In genomic region chr22:46076651-46077339, GRCh38 we compare ENCODE assay signal across 10 cellular contexts.
DNase-seq lines count a peak whose midpoint lies in the region; ATAC-seq and TF ChIP-seq lines count a peak whose summit lies in the region.
"Had no signal": no experiment of that assay in that cellular context is flagged by ENCODE, and none has a peak within 500 bp of the region (broad histone marks: within the 10 kb centered on the region; RNA-seq: fewer than 3 reads in every experiment).

No MANE protein-coding gene starts in this region.

- H3K27me3 Mint-ChIP-seq in stimulated activated naive B cell treated with anti-CD40 and anti-IgM and Interleukin-4, amounts not matched to agents 10 μg/mL and 1 μg/mL and 100 μg/mL, for 72 hours: no peaks in the 10 kb centered on the region

- H3K27ac ChIP-seq in SK-N-SH (ENCODE audit: low read depth in 2 of 2, low read length in 1 of 2) (peak overlapping the region; percentile 96 to 100), colonic mucosa (peak overlapping the region; percentile 99), liver (ENCODE audit: low read depth in 1 of 2, low read length in 2 of 2) (peak overlapping the region; percentile 64 to 68), upper lobe of right lung (peak overlapping the region; percentile 98)

- no peak overlapping the region for H2AFZ ChIP-seq in SK-N-SH (ENCODE audit: low read depth)

- H3K4me3 ChIP-seq in SK-N-SH (ENCODE audit: low read depth in 2 of 2, low read length in 1 of 2) (peak overlapping the region; percentile 90 to 92), colonic mucosa (peak overlapping the region; percentile 8), liver (ENCODE audit: low read depth in 1 of 3, low read length in 3 of 3) (no peak overlapping the region), upper lobe of right lung (peak overlapping the region; percentile 89)

- H3K36me3 Mint-ChIP-seq in stimulated activated naive B cell treated with anti-CD40 and anti-IgM and Interleukin-4, amounts not matched to agents 10 μg/mL and 1 μg/mL and 100 μg/mL, for 72 hours: peaks cover 8 to 19% of the 10 kb centered on the region in 2 donors

- DNase-seq in SK-N-SH (no peak), colonic mucosa (no peak), upper lobe of right lung (peak; percentile 72), NCI-H2227 treated with DMSO at 0.1 percent for 48 hours (lab: John Stamatoyannopoulos, UW) (no peak), putamen (ENCODE audit: low spot score) (no peak)
- no peak for DNase-seq in stimulated activated naive B cell treated with anti-CD40 and anti-IgM and Interleukin-4, amounts not matched to agents 10 μg/mL and 1 μg/mL and 100 μg/mL, for 72 hours
- DNase-seq: mesendoderm, NCI-H1417 treated with DMSO at 0.1 percent for 48 hours had no signal

- no peak overlapping the region for H3K4me3 Mint-ChIP-seq in stimulated activated naive B cell treated with anti-CD40 and anti-IgM and Interleukin-4, amounts not matched to agents 10 μg/mL and 1 μg/mL and 100 μg/mL, for 72 hours

- H3K27ac Mint-ChIP-seq in stimulated activated naive B cell treated with anti-CD40 and anti-IgM and Interleukin-4, amounts not matched to agents 10 μg/mL and 1 μg/mL and 100 μg/mL, for 72 hours: no peak overlapping the region

- CTCF ChIA-PET in SK-N-SH (lab: Yijun Ruan, JAX): interaction anchor here (0.8 to 10.7 kb wide), 10 partner anchors 11 to 82 kb away, joined by 3 to 73 read pairs (median 6); no protein-coding TSS in a partner anchor

- intact Hi-C loops in colonic mucosa (cut with DNase I): no loop called here
- intact Hi-C loops in upper lobe of right lung (cut with DNase I): loop anchor here (5.0 to 10.0 kb wide), 2 partner anchors 36 to 72 kb away; no protein-coding TSS in a partner anchor

- under 1% methylated on average over 14 of the region's 23 CpGs for WGBS in SK-N-SH (ENCODE audit: low lambda C conversion rate)
- WGBS in liver: 41% methylated on average over 23 of the region's 23 CpGs

- TF ChIP-seq CTCF in SK-N-SH (IDR thresholded peaks at IDR 0.05): no peak
- no peak for TF ChIP-seq CTCF in colonic mucosa (IDR thresholded peaks at IDR 0.05)
- TF ChIP-seq CTCF in liver (IDR thresholded peaks at IDR 0.05; ENCODE audit: low read depth, low read length, missing input control): no peak
- no peak for TF ChIP-seq CTCF in upper lobe of right lung (IDR thresholded peaks at IDR 0.05)

- peaks cover 99% of the 10 kb centered on the region for H3K79me2 ChIP-seq in SK-N-SH (ENCODE audit: insufficient read depth)

- H3K36me3 ChIP-seq in SK-N-SH (replicated peaks in 1 of 2; ENCODE audit: control insufficient read depth in 1 of 2, insufficient read depth in 2 of 2, low read length in 1 of 2): peaks cover 58 to 71% of the 10 kb centered on the region in 2 experiments
- no peaks in the 10 kb centered on the region for H3K36me3 ChIP-seq in colonic mucosa
- no peaks in the 10 kb centered on the region for H3K36me3 ChIP-seq in liver (ENCODE audit: control insufficient read depth in 4 of 4, insufficient read depth in 3 of 4, low read depth in 1 of 4, low read length in 3 of 4)
- peaks cover 35% of the 10 kb centered on the region for H3K36me3 ChIP-seq in upper lobe of right lung

- peaks cover 88% of the 10 kb centered on the region for H4K20me1 ChIP-seq in SK-N-SH (ENCODE audit: insufficient read depth)

- ATAC-seq in SK-N-SH treated with all-trans-retinoic acid at 6 μM for 48 hours: no peak
- ATAC-seq in upper lobe of right lung: peak; percentile 7
- no peak for ATAC-seq in stimulated activated naive B cell treated with anti-CD40 and anti-IgM and Interleukin-4, amounts not matched to agents 10 μg/mL and 1 μg/mL and 100 μg/mL, for 72 hours (replicated peaks)

- POLR2A ChIA-PET in SK-N-SH (lab: Yijun Ruan, JAX): interaction anchor here (1.0 to 7.6 kb wide), 7 partner anchors 10 to 71 kb away, joined by 4 to 83 read pairs (median 6); no protein-coding TSS in a partner anchor

- no peaks in the 10 kb centered on the region for H3K9me3 Mint-ChIP-seq in stimulated activated naive B cell treated with anti-CD40 and anti-IgM and Interleukin-4, amounts not matched to agents 10 μg/mL and 1 μg/mL and 100 μg/mL, for 72 hours

- TF ChIP-seq EP300 in SK-N-SH (IDR thresholded peaks at IDR 0.05; ENCODE audit: borderline replicate concordance in 1 of 2, low read depth in 1 of 2, low read length in 1 of 2): no peak

- H3K9ac ChIP-seq in SK-N-SH (peak overlapping the region; percentile 100), colonic mucosa (ENCODE audit: low read depth in 2 of 2, low read length in 2 of 2) (peak overlapping the region; percentile 54 to 99), liver (ENCODE audit: low read depth in 1 of 2, low read length in 2 of 2) (peak overlapping the region; percentile 24 to 30)

- no peaks in the 10 kb centered on the region for H3K9me2 ChIP-seq in SK-N-SH

- H3K9me3 ChIP-seq in SK-N-SH: no peaks in the 10 kb centered on the region
- no peaks in the 10 kb centered on the region for H3K9me3 ChIP-seq in colonic mucosa
- H3K9me3 ChIP-seq in liver (ENCODE audit: control insufficient read depth in 4 of 4, low read length in 3 of 4): no peaks in the 10 kb centered on the region
- H3K9me3 ChIP-seq in upper lobe of right lung: no peaks in the 10 kb centered on the region

- H3F3A ChIP-seq in SK-N-SH (replicated peaks; ENCODE audit: insufficient read depth): peaks cover 43% of the 10 kb centered on the region

- H3K27me3 ChIP-seq in SK-N-SH (ENCODE audit: insufficient read depth): no peaks in the 10 kb centered on the region
- H3K27me3 ChIP-seq in colonic mucosa: no peaks in the 10 kb centered on the region
- H3K27me3 ChIP-seq in liver (ENCODE audit: control insufficient read depth in 4 of 4, insufficient read depth in 4 of 4, low read length in 3 of 4): no peaks in the 10 kb centered on the region
- H3K27me3 ChIP-seq in upper lobe of right lung: no peaks in the 10 kb centered on the region

- H3K4me2 ChIP-seq in SK-N-SH: peak overlapping the region; percentile 99

- no peak for TF ChIP-seq RAD21 in SK-N-SH (IDR thresholded peaks at IDR 0.05; ENCODE audit: low read length)
- peak in 1 of 2 donors; percentile 7 for TF ChIP-seq RAD21 in liver (IDR thresholded peaks at IDR 0.05)

- H3K4me1 Mint-ChIP-seq in stimulated activated naive B cell treated with anti-CD40 and anti-IgM and Interleukin-4, amounts not matched to agents 10 μg/mL and 1 μg/mL and 100 μg/mL, for 72 hours: peaks cover 13 to 32% of the 10 kb centered on the region in 2 donors

- H3K4me1 ChIP-seq in SK-N-SH (ENCODE audit: control insufficient read depth in 1 of 2, insufficient read depth in 2 of 2, low read depth in 1 of 2, low read length in 1 of 2): peaks cover 9 to 46% of the 10 kb centered on the region in 2 experiments; a peak in 2 of 4 replicates
- H3K4me1 ChIP-seq in colonic mucosa: peaks cover 32% of the 10 kb centered on the region
- peaks cover 18 to 59% (median 50%) of the 10 kb centered on the region in 4 donors for H3K4me1 ChIP-seq in liver (ENCODE audit: control insufficient read depth in 4 of 4, insufficient read depth in 4 of 4, low read length in 3 of 4)
- peaks cover 53% of the 10 kb centered on the region for H3K4me1 ChIP-seq in upper lobe of right lung

TF ChIP-seq in SK-N-SH, 30 proteins besides CTCF, POLR2A, EP300 and RAD21 (continues in another document):
- TF ChIP-seq SMC3 (IDR thresholded peaks at IDR 0.05; ENCODE audit: low read depth, low read length): no peak
- TF ChIP-seq RFX5 (IDR thresholded peaks at IDR 0.05; ENCODE audit: low read length): no peak
- no peak for TF ChIP-seq YY1 (IDR thresholded peaks at IDR 0.05; ENCODE audit: low read depth)
- no peak for TF ChIP-seq CHD2 (IDR thresholded peaks at IDR 0.05; ENCODE audit: low read length, partially characterized antibody)
- TF ChIP-seq RCOR1 (IDR thresholded peaks at IDR 0.05; ENCODE audit: low read length): no peak
- no peak; the same call in 1 of the 2 replicates for TF ChIP-seq MXI1 (IDR thresholded peaks at IDR 0.05; ENCODE audit: low read depth, low read length)

TF ChIP-seq in liver, 16 proteins besides CTCF, POLR2A, EP300 and RAD21:
- TF ChIP-seq TAF1 (conservative IDR thresholded peaks at IDR 0.05) (no peak), HNF4A (conservative IDR thresholded peaks at IDR 0.05) (peak; percentile 30 to 53), ATF3 (IDR thresholded peaks at IDR 0.05) (no peak), SP1 (IDR thresholded peaks at IDR 0.05) (no peak), REST (IDR thresholded peaks at IDR 0.05) (peak; percentile 88)

Comparison
In these comparisons a context has a peak if more than half of its experiments do, and no peak if none do; other contexts are left out.
1. H3K4me3 ChIP-seq: peak in SK-N-SH (2 of 2), colonic mucosa (single experiment) and upper lobe of right lung (single experiment); none in liver (0 of 3).
2. H3K9ac ChIP-seq: peak in every context shown above with its lines; median percentile 100 in SK-N-SH; 76 in colonic mucosa; 27 in liver.
3. Peak in every context shown above with its lines, with median percentiles within 50 percentile points of each other: H3K27ac ChIP-seq.